In the genomic region with DNA sequence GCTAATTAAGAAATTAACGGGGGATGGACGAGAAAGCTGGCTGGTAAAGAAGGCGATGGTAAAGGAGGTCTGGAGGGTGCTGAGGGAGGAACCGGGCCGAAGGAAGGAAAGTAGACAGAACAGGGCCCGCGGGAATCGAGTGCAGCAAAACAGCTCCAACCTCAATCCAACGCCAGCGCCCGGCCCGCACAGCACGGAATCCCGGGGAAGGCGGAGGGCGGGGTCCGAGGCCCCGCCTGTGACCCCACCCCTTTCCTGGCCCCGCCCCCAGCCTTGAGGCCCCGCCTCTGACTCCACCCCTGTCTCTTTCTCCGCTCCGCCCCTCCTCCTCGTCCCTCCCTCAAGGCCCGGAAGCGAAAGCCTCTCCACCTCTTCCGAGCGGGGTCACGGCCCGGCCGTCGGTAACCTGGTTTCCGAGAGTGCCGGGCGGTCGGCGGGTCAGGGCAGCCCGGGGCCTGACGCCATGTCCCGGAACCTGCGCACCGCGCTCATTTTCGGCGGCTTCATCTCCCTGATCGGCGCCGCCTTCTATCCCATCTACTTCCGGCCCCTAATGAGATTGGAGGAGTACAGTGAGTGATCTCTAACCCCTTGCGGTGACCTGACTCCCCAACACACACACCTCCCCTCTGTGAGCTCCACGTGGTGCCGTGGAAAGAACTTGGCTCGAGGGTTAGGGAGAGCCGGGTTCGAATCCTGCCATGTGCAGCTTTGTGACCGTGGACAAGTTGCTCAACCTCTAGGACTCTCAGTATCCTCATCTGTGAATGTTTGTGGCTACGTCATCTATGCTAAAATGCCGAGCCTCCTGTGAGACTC, we compare ENCODE assay signal across 1 cellular context.
A peak's percentile ranks its signal among the peaks of the same experiment; 100 is the strongest.
TF ChIP-seq lines count a peak whose summit lies in the region.

A gene (plus strand): TSS at position 370 of the 819 bp plus-strand sequence. CDS start 94 bp downstream, at position 464.

TF ChIP-seq in K562, 482 proteins besides CTCF, POLR2A, EP300 and RAD21 (continued from another document and continues in another):
- TF ChIP-seq, protein P1, sequence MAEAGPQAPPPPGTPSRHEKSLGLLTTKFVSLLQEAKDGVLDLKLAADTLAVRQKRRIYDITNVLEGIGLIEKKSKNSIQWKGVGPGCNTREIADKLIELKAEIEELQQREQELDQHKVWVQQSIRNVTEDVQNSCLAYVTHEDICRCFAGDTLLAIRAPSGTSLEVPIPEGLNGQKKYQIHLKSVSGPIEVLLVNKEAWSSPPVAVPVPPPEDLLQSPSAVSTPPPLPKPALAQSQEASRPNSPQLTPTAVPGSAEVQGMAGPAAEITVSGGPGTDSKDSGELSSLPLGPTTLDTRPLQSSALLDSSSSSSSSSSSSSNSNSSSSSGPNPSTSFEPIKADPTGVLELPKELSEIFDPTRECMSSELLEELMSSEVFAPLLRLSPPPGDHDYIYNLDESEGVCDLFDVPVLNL (CRISPR knock-in tag; IDR thresholded peaks at IDR 0.05; ENCODE audit: low read depth), result no peak
- TF ChIP-seq, protein P2, sequence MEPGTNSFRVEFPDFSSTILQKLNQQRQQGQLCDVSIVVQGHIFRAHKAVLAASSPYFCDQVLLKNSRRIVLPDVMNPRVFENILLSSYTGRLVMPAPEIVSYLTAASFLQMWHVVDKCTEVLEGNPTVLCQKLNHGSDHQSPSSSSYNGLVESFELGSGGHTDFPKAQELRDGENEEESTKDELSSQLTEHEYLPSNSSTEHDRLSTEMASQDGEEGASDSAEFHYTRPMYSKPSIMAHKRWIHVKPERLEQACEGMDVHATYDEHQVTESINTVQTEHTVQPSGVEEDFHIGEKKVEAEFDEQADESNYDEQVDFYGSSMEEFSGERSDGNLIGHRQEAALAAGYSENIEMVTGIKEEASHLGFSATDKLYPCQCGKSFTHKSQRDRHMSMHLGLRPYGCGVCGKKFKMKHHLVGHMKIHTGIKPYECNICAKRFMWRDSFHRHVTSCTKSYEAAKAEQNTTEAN (CRISPR knock-in tag; IDR thresholded peaks at IDR 0.05), result 0 out of 2 replicates have a peak, but pooled peaks have one; percentile 70
- TF ChIP-seq ZNF707 (CRISPR knock-in tag; conservative IDR thresholded peaks at IDR 0.05) (no peak), ZFP30 (CRISPR knock-in tag; IDR thresholded peaks at IDR 0.05; ENCODE audit: borderline replicate concordance) (no peak), NR2F6 (CRISPR knock-in tag; IDR thresholded peaks at IDR 0.05) (no peak), YBX1 (IDR thresholded peaks at IDR 0.05) (no peak), DNMT1 (IDR thresholded peaks at IDR 0.05) (no peak), STAT5A (IDR thresholded peaks at IDR 0.05; ENCODE audit: borderline replicate concordance, low read length) (no peak), ZNF696 (CRISPR knock-in tag; conservative IDR thresholded peaks at IDR 0.05) (no peak), MEF2A (IDR thresholded peaks at IDR 0.05; ENCODE audit: control insufficient read depth, low read depth, low read length) (no peak), PHB2 (IDR thresholded peaks at IDR 0.05; ENCODE audit: low read depth) (no peak), ZNF175 (CRISPR knock-in tag; IDR thresholded peaks at IDR 0.05; ENCODE audit: low read depth) (no peak), ZNF507 (tag; conservative IDR thresholded peaks at IDR 0.05) (no peak), ZNF583 (CRISPR knock-in tag; IDR thresholded peaks at IDR 0.05) (no peak), KLF16 (IDR thresholded peaks at IDR 0.05) (no peak), CEBPG (CRISPR knock-in tag; IDR thresholded peaks at IDR 0.05) (peak; percentile 60; the same call in 1 of the 2 replicates), CEBPG (tag; conservative IDR thresholded peaks at IDR 0.05 in 1 of 2, IDR thresholded peaks at IDR 0.05 in 1 of 2) (peak in 1 of 2 experiments; percentile 57; a peak in 1 of 4 replicates), PPARD (CRISPR knock-in tag; IDR thresholded peaks at IDR 0.05) (no peak), ZNF76 (CRISPR knock-in tag; IDR thresholded peaks at IDR 0.05; ENCODE audit: borderline replicate concordance) (no peak; the same call in 1 of the 2 replicates), NR3C1 (CRISPR knock-in tag; IDR thresholded peaks at IDR 0.05) (no peak), ZSCAN32 (CRISPR knock-in tag; IDR thresholded peaks at IDR 0.05) (no peak), PHF20 (IDR thresholded peaks at IDR 0.05; ENCODE audit: partially characterized antibody) (peak; percentile 89), TAL1 (IDR thresholded peaks at IDR 0.05) (no peak), RBM25 (IDR thresholded peaks at IDR 0.05; ENCODE audit: low read depth, low read length, severe bottlenecking) (no peak), ZNF316 (IDR thresholded peaks at IDR 0.05) (0 out of 2 replicates have a peak, but pooled peaks have one; percentile 1), HDAC1 (IDR thresholded peaks at IDR 0.05) (peak in 1 of 2 experiments; percentile 92; a peak in 2 of 4 replicates), U2AF1 (optimal IDR thresholded peaks at IDR 0.05; ENCODE audit: low read depth, low read length) (no peak), NR2C2 (CRISPR knock-in tag; IDR thresholded peaks at IDR 0.05) (peak; percentile 98), NR2C2 (tag; IDR thresholded peaks at IDR 0.05) (peak; percentile 100), KLF6 (CRISPR knock-in tag; IDR thresholded peaks at IDR 0.05; ENCODE audit: borderline replicate concordance) (peak; percentile 25; the same call in 1 of the 2 replicates)
- TF ChIP-seq, protein P3, sequence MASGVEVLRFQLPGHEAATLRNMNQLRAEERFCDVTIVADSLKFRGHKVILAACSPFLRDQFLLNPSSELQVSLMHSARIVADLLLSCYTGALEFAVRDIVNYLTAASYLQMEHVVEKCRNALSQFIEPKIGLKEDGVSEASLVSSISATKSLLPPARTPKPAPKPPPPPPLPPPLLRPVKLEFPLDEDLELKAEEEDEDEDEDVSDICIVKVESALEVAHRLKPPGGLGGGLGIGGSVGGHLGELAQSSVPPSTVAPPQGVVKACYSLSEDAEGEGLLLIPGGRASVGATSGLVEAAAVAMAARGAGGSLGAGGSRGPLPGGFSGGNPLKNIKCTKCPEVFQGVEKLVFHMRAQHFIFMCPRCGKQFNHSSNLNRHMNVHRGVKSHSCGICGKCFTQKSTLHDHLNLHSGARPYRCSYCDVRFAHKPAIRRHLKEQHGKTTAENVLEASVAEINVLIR (CRISPR knock-in tag; IDR thresholded peaks at IDR 0.05), result no peak
- TF ChIP-seq, protein P4, sequence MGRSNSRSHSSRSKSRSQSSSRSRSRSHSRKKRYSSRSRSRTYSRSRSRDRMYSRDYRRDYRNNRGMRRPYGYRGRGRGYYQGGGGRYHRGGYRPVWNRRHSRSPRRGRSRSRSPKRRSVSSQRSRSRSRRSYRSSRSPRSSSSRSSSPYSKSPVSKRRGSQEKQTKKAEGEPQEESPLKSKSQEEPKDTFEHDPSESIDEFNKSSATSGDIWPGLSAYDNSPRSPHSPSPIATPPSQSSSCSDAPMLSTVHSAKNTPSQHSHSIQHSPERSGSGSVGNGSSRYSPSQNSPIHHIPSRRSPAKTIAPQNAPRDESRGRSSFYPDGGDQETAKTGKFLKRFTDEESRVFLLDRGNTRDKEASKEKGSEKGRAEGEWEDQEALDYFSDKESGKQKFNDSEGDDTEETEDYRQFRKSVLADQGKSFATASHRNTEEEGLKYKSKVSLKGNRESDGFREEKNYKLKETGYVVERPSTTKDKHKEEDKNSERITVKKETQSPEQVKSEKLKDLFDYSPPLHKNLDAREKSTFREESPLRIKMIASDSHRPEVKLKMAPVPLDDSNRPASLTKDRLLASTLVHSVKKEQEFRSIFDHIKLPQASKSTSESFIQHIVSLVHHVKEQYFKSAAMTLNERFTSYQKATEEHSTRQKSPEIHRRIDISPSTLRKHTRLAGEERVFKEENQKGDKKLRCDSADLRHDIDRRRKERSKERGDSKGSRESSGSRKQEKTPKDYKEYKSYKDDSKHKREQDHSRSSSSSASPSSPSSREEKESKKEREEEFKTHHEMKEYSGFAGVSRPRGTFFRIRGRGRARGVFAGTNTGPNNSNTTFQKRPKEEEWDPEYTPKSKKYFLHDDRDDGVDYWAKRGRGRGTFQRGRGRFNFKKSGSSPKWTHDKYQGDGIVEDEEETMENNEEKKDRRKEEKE (IDR thresholded peaks at IDR 0.05; ENCODE audit: borderline replicate concordance in 1 of 2, control insufficient read depth in 1 of 2, low read depth in 2 of 2, low read length in 1 of 2), result peak in 1 of 2 experiments; percentile 70; a peak in 1 of 4 replicates
- TF ChIP-seq, protein P5, sequence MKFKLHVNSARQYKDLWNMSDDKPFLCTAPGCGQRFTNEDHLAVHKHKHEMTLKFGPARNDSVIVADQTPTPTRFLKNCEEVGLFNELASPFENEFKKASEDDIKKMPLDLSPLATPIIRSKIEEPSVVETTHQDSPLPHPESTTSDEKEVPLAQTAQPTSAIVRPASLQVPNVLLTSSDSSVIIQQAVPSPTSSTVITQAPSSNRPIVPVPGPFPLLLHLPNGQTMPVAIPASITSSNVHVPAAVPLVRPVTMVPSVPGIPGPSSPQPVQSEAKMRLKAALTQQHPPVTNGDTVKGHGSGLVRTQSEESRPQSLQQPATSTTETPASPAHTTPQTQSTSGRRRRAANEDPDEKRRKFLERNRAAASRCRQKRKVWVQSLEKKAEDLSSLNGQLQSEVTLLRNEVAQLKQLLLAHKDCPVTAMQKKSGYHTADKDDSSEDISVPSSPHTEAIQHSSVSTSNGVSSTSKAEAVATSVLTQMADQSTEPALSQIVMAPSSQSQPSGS (CRISPR knock-in tag; IDR thresholded peaks at IDR 0.05), result no peak
- TF ChIP-seq, protein P6, sequence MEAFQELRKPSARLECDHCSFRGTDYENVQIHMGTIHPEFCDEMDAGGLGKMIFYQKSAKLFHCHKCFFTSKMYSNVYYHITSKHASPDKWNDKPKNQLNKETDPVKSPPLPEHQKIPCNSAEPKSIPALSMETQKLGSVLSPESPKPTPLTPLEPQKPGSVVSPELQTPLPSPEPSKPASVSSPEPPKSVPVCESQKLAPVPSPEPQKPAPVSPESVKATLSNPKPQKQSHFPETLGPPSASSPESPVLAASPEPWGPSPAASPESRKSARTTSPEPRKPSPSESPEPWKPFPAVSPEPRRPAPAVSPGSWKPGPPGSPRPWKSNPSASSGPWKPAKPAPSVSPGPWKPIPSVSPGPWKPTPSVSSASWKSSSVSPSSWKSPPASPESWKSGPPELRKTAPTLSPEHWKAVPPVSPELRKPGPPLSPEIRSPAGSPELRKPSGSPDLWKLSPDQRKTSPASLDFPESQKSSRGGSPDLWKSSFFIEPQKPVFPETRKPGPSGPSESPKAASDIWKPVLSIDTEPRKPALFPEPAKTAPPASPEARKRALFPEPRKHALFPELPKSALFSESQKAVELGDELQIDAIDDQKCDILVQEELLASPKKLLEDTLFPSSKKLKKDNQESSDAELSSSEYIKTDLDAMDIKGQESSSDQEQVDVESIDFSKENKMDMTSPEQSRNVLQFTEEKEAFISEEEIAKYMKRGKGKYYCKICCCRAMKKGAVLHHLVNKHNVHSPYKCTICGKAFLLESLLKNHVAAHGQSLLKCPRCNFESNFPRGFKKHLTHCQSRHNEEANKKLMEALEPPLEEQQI (IDR thresholded peaks at IDR 0.05), result no peak; the same call in 1 of the 2 replicates
- TF ChIP-seq, protein P7, sequence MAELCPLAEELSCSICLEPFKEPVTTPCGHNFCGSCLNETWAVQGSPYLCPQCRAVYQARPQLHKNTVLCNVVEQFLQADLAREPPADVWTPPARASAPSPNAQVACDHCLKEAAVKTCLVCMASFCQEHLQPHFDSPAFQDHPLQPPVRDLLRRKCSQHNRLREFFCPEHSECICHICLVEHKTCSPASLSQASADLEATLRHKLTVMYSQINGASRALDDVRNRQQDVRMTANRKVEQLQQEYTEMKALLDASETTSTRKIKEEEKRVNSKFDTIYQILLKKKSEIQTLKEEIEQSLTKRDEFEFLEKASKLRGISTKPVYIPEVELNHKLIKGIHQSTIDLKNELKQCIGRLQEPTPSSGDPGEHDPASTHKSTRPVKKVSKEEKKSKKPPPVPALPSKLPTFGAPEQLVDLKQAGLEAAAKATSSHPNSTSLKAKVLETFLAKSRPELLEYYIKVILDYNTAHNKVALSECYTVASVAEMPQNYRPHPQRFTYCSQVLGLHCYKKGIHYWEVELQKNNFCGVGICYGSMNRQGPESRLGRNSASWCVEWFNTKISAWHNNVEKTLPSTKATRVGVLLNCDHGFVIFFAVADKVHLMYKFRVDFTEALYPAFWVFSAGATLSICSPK (IDR thresholded peaks at IDR 0.05; ENCODE audit: borderline replicate concordance), result no peak
- TF ChIP-seq, protein P8, sequence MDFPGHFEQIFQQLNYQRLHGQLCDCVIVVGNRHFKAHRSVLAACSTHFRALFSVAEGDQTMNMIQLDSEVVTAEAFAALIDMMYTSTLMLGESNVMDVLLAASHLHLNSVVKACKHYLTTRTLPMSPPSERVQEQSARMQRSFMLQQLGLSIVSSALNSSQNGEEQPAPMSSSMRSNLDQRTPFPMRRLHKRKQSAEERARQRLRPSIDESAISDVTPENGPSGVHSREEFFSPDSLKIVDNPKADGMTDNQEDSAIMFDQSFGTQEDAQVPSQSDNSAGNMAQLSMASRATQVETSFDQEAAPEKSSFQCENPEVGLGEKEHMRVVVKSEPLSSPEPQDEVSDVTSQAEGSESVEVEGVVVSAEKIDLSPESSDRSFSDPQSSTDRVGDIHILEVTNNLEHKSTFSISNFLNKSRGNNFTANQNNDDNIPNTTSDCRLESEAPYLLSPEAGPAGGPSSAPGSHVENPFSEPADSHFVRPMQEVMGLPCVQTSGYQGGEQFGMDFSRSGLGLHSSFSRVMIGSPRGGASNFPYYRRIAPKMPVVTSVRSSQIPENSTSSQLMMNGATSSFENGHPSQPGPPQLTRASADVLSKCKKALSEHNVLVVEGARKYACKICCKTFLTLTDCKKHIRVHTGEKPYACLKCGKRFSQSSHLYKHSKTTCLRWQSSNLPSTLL (IDR thresholded peaks at IDR 0.05), result 0 out of 2 replicates have a peak, but pooled peaks have one; percentile 29
- TF ChIP-seq, protein P9, sequence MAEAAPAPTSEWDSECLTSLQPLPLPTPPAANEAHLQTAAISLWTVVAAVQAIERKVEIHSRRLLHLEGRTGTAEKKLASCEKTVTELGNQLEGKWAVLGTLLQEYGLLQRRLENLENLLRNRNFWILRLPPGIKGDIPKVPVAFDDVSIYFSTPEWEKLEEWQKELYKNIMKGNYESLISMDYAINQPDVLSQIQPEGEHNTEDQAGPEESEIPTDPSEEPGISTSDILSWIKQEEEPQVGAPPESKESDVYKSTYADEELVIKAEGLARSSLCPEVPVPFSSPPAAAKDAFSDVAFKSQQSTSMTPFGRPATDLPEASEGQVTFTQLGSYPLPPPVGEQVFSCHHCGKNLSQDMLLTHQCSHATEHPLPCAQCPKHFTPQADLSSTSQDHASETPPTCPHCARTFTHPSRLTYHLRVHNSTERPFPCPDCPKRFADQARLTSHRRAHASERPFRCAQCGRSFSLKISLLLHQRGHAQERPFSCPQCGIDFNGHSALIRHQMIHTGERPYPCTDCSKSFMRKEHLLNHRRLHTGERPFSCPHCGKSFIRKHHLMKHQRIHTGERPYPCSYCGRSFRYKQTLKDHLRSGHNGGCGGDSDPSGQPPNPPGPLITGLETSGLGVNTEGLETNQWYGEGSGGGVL (CRISPR knock-in tag; IDR thresholded peaks at IDR 0.05), result no peak
- TF ChIP-seq, protein P10, sequence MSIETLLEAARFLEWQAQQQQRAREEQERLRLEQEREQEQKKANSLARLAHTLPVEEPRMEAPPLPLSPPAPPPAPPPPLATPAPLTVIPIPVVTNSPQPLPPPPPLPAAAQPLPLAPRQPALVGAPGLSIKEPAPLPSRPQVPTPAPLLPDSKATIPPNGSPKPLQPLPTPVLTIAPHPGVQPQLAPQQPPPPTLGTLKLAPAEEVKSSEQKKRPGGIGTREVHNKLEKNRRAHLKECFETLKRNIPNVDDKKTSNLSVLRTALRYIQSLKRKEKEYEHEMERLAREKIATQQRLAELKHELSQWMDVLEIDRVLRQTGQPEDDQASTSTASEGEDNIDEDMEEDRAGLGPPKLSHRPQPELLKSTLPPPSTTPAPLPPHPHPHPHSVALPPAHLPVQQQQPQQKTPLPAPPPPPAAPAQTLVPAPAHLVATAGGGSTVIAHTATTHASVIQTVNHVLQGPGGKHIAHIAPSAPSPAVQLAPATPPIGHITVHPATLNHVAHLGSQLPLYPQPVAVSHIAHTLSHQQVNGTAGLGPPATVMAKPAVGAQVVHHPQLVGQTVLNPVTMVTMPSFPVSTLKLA (conservative IDR thresholded peaks at IDR 0.05), result peak; percentile 94 to 97
- TF ChIP-seq, protein P11, sequence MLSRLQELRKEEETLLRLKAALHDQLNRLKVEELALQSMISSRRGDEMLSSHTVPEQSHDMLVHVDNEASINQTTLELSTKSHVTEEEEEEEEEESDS (CRISPR knock-in tag; IDR thresholded peaks at IDR 0.05), result no peak
